1 cellular context compared by ENCODE assay signal in genomic region chr5:32302822-32303754, GRCh38.
TF ChIP-seq lines count a peak whose summit lies in the region.

No MANE protein-coding gene starts in this region.

TF ChIP-seq in WTC11, 78 proteins besides CTCF, POLR2A, EP300 and RAD21 (continued from another document):
- TF ChIP-seq E2F4 (CRISPR knock-in tag; IDR thresholded peaks at IDR 0.05; ENCODE audit: borderline replicate concordance, low read depth): no peak
- no peak for TF ChIP-seq ZNF423 (CRISPR knock-in tag; IDR thresholded peaks at IDR 0.05)
